Comparison of ENCODE assay signal across 11 cellular contexts in genomic region chr5:121969660-121970295, GRCh38. TPM values are rescaled to one million over a fixed set of nuclear protein-coding genes. Genes with fewer than 3 reads are reported as not detected.
A peak's percentile ranks its signal among the peaks of the same experiment; 100 is the strongest.
DNase-seq lines count a peak whose midpoint lies in the region; ATAC-seq, FAIRE-seq and TF ChIP-seq lines count a peak whose summit lies in the region.
"Had no signal": no experiment of that assay in that cellular context is flagged by ENCODE, and none has a peak within 500 bp of the region (broad histone marks: within the 10 kb centered on the region; RNA-seq: fewer than 3 reads in every experiment).

No MANE protein-coding gene starts in this region.

- FAIRE-seq in bronchial epithelial cell (lab: Jason Lieb, UNC) (no peak), HepG2 (lab: Jason Lieb, UNC) (no peak), kidney (lab: Jason Lieb, UNC) (no peak)

- no peak overlapping the region for H2AFZ ChIP-seq in HepG2 (ENCODE audit: low read length)

- H3K36me3 Mint-ChIP-seq in activated CD8-positive, alpha-beta T cell treated with anti-CD3 and anti-CD28 coated beads for 36 hours (ENCODE audit: low read depth): peaks cover 16% of the 10 kb centered on the region
- H3K36me3 Mint-ChIP-seq: natural killer cell had no signal

- H3K36me3 ChIP-seq in MG63: peaks cover 14% of the 10 kb centered on the region
- H3K36me3 ChIP-seq in bronchial epithelial cell (ENCODE audit: control insufficient read depth, insufficient read depth, low read length): no peaks in the 10 kb centered on the region
- no peaks in the 10 kb centered on the region for H3K36me3 ChIP-seq in HepG2 (replicated peaks in 1 of 2; ENCODE audit: control insufficient read depth in 1 of 2, insufficient read depth in 2 of 2, low read length in 2 of 2)
- no peaks in the 10 kb centered on the region for H3K36me3 ChIP-seq in kidney (ENCODE audit: control insufficient read depth in 1 of 2, insufficient read depth in 2 of 2, low read length in 2 of 2)

- no peaks in the 10 kb centered on the region for H3K27me3 Mint-ChIP-seq in activated CD8-positive, alpha-beta T cell treated with anti-CD3 and anti-CD28 coated beads for 36 hours
- H3K27me3 Mint-ChIP-seq: effector memory CD8-positive, alpha-beta T cell had no signal

- in situ Hi-C loops in HepG2 (cut with HindIII; ENCODE audit: extremely low pct_ligation_motif_present, low pct_unique_long_range_greater_than_20kb): loop anchor here (10.0 kb wide), 2 partner anchors 105 to 135 kb away; partner anchors contain the start of gene LOX

- H3K4me3 Mint-ChIP-seq in activated CD8-positive, alpha-beta T cell treated with anti-CD3 and anti-CD28 coated beads for 36 hours: no peak overlapping the region
- H3K4me3 Mint-ChIP-seq: effector memory CD8-positive, alpha-beta T cell; natural killer cell had no signal

- H3K4me1 Mint-ChIP-seq in activated CD8-positive, alpha-beta T cell treated with anti-CD3 and anti-CD28 coated beads for 36 hours (ENCODE audit: low read depth): peaks cover 33% of the 10 kb centered on the region

- ATAC-seq in HepG2: no peak
- ATAC-seq in HG02642 (IDR thresholded peaks at IDR 0.05; ENCODE audit: poor library complexity, unreplicated experiment): no peak
- no peak for ATAC-seq in HG02571 (IDR thresholded peaks at IDR 0.05; ENCODE audit: unreplicated experiment)
- no peak for ATAC-seq in activated CD8-positive, alpha-beta T cell treated with anti-CD3 and anti-CD28 coated beads for 36 hours
- ATAC-seq: effector memory CD8-positive, alpha-beta T cell; natural killer cell had no signal

- BruUV-seq in HepG2 (replicated peaks; lab: Mats Ljungman, UMichigan): no TSS peak

- DNase-seq in MG63 (peak; percentile 39), bronchial epithelial cell (ENCODE audit: low read depth) (peak; percentile 39), HepG2 (ENCODE audit: low spot score) (no peak), kidney (no peak)
- no peak for DNase-seq in activated CD8-positive, alpha-beta T cell treated with anti-CD3 and anti-CD28 coated beads for 36 hours
- DNase-seq: effector memory CD8-positive, alpha-beta T cell; natural killer cell; NCI-H2227 treated with DMSO at 0.1 percent for 48 hours; RPMI8226 had no signal

- H3K9ac ChIP-seq in HepG2 (ENCODE audit: insufficient read depth, low read depth, low read length) (no peak overlapping the region), kidney (ENCODE audit: low read length in 2 of 2) (no peak overlapping the region)

- no peaks in the 10 kb centered on the region for H3K27me3 ChIP-seq in MG63
- H3K27me3 ChIP-seq in bronchial epithelial cell (ENCODE audit: control insufficient read depth, insufficient read depth, low read length): no peaks in the 10 kb centered on the region
- no peaks in the 10 kb centered on the region for H3K27me3 ChIP-seq in HepG2 (ENCODE audit: control insufficient read depth in 1 of 2, insufficient read depth in 2 of 2, low read length in 2 of 2)

- H3K9me3 Mint-ChIP-seq in activated CD8-positive, alpha-beta T cell treated with anti-CD3 and anti-CD28 coated beads for 36 hours: peaks cover 8% of the 10 kb centered on the region
- H3K9me3 Mint-ChIP-seq: effector memory CD8-positive, alpha-beta T cell; natural killer cell had no signal

- CTCF ChIA-PET in HepG2 (lab: Yijun Ruan, JAX; ENCODE audit: low intra/inter-chr PET ratio, low total read pairs): no interaction called here
- CTCF ChIA-PET in activated CD8-positive, alpha-beta T cell treated with anti-CD3 and anti-CD28 coated beads for 36 hours (lab: Charles Lee): interaction anchor here (1.1 kb wide), 1 partner anchor 20 kb away, joined by 3 read pairs; no protein-coding TSS in a partner anchor

- H3K27ac ChIP-seq in HepG2 (ENCODE audit: extremely low read length, insufficient read depth, low read length) (no peak overlapping the region), kidney (ENCODE audit: low read depth in 2 of 2, low read length in 2 of 2) (no peak overlapping the region)

- intact Hi-C loops in HepG2 (cut with micrococcal nuclease; ENCODE audit: unreplicated experiment): loop anchor here (5.0 kb wide), 1 partner anchor 188 kb away; no protein-coding TSS in a partner anchor
- intact Hi-C loops in kidney (cut with DNase I): loop anchor here (10.0 kb wide), 1 partner anchor 105 kb away; the partner anchor contains the start of gene LOX
- intact Hi-C loops in activated CD8-positive, alpha-beta T cell treated with anti-CD3 and anti-CD28 coated beads for 36 hours (cut with micrococcal nuclease): no loop called here

- TF ChIP-seq EP300 in HepG2 (IDR thresholded peaks at IDR 0.05; ENCODE audit: low read depth in 2 of 2, low read length in 2 of 2): no peak
- TF ChIP-seq EP300 in HepG2 (CRISPR knock-in tag; IDR thresholded peaks at IDR 0.05; ENCODE audit: borderline replicate concordance): no peak

- peaks cover 4% of the 10 kb centered on the region; the same call in 1 of the 2 replicates for H3K9me3 ChIP-seq in MG63
- no peaks in the 10 kb centered on the region for H3K9me3 ChIP-seq in HepG2 (ENCODE audit: low read length)
- no peaks in the 10 kb centered on the region for H3K9me3 ChIP-seq in kidney (ENCODE audit: control insufficient read depth in 1 of 2, low read length in 2 of 2)

- no peak for TF ChIP-seq POLR2A in HepG2 (IDR thresholded peaks at IDR 0.05; ENCODE audit: insufficient read depth in 1 of 2, low read depth in 2 of 2, low read length in 2 of 2)

- H3K79me2 ChIP-seq in HepG2 (ENCODE audit: insufficient read depth, low read length): peaks cover 60% of the 10 kb centered on the region

- 94% methylated on average over 3 of the region's 3 CpGs for WGBS in HepG2 (ENCODE audit: low lambda C conversion rate)

- no peak overlapping the region for H3K4me2 ChIP-seq in HepG2 (ENCODE audit: low read depth, low read length)

- H3K27ac Mint-ChIP-seq in activated CD8-positive, alpha-beta T cell treated with anti-CD3 and anti-CD28 coated beads for 36 hours: no peak overlapping the region
- H3K27ac Mint-ChIP-seq: natural killer cell had no signal

- H4K20me1 ChIP-seq in HepG2 (ENCODE audit: insufficient read depth, low read length): no peaks in the 10 kb centered on the region

- H3K4me1 ChIP-seq in HepG2 (ENCODE audit: insufficient read depth, low read length): no peaks in the 10 kb centered on the region
- H3K4me1 ChIP-seq in kidney (ENCODE audit: control insufficient read depth in 1 of 2, insufficient read depth in 1 of 2, low read depth in 1 of 2, low read length in 2 of 2): peaks cover 0 to 6% of the 10 kb centered on the region in 2 donors

- TF ChIP-seq CTCF in bronchial epithelial cell (IDR thresholded peaks at IDR 0.05; ENCODE audit: insufficient read depth, low read length, severe bottlenecking): no peak
- TF ChIP-seq CTCF in HepG2 (CRISPR knock-in tag; IDR thresholded peaks at IDR 0.05): no peak
- no peak for TF ChIP-seq CTCF in kidney (IDR thresholded peaks at IDR 0.05; ENCODE audit: borderline replicate concordance, extremely low read depth, insufficient read depth)
- TF ChIP-seq CTCF in activated CD8-positive, alpha-beta T cell treated with anti-CD3 and anti-CD28 coated beads for 36 hours (IDR thresholded peaks at IDR 0.05): no peak

- POLR2A ChIA-PET in HepG2 (lab: Yijun Ruan, JAX): no interaction called here
- POLR2A ChIA-PET in activated CD8-positive, alpha-beta T cell treated with anti-CD3 and anti-CD28 coated beads for 36 hours (lab: Charles Lee): no interaction called here

- no peak for TF ChIP-seq RAD21 in HepG2 (CRISPR knock-in tag; IDR thresholded peaks at IDR 0.05)

- H3K4me3 ChIP-seq in MG63 (0 out of 2 replicates have a peak overlapping the region, but pooled peaks have one; percentile 0), bronchial epithelial cell (ENCODE audit: low read depth, low read length) (no peak overlapping the region), HepG2 (replicated peaks in 1 of 3; ENCODE audit: insufficient read depth in 1 of 3, low read depth in 2 of 3, low read length in 3 of 3) (no peak overlapping the region), kidney (ENCODE audit: low read length in 2 of 2) (no peak overlapping the region)

TF ChIP-seq in HepG2, 621 proteins besides CTCF, POLR2A, EP300 and RAD21 (continues in another document):
- no peak for TF ChIP-seq KLF16 (CRISPR knock-in tag; IDR thresholded peaks at IDR 0.05)
- TF ChIP-seq ZNF788 (CRISPR knock-in tag; IDR thresholded peaks at IDR 0.05; ENCODE audit: borderline replicate concordance): no peak
- no peak for TF ChIP-seq ZNF674 (CRISPR knock-in tag; IDR thresholded peaks at IDR 0.05; ENCODE audit: low read depth)
- TF ChIP-seq ZNF180 (CRISPR knock-in tag; IDR thresholded peaks at IDR 0.05; ENCODE audit: borderline replicate concordance, low read depth): no peak
- TF ChIP-seq MAFK (conservative IDR thresholded peaks at IDR 0.05 in 1 of 2, IDR thresholded peaks at IDR 0.05 in 1 of 2; ENCODE audit: low read length in 2 of 2): peak; percentile 64 to 82

RNA-seq across cellular contexts. Expression of gene SRFBP1, which starts 8.0 kb away (rescaled TPM):
- total RNA-seq in MG63 (2014; rRNA removed; shearing (Covaris generic); ENCODE audit: low replicate concordance): 16.7 and 32.6 TPM in 2 replicates
- total RNA-seq in bronchial epithelial cell: 17.1 and 21.0 TPM in 2 replicates
- total RNA-seq in HepG2 (2016; rRNA removed; fragmentation: Illumina TruSeq; extraction: Trizol): 16.4 and 24.7 TPM in 2 replicates
- 10.4 and 16.2 TPM in 2 replicates for total RNA-seq in HepG2 (2016; cell fraction: cytosol; rRNA removed; fragmentation: Illumina TruSeq; extraction: Trizol; ENCODE audit: low read depth)
- total RNA-seq in HepG2 (2016; cell fraction: insoluble cytoplasmic fraction; rRNA removed; fragmentation: Illumina TruSeq; extraction: Trizol): 16.0 and 25.1 TPM in 2 replicates
- 9.5 and 10.5 TPM in 2 replicates for total RNA-seq in HepG2 (2016; cell fraction: membrane; rRNA removed; fragmentation: Illumina TruSeq; extraction: Trizol)
- total RNA-seq in HepG2 (2016; cell fraction: nucleus; rRNA removed; fragmentation: Illumina TruSeq; extraction: Trizol): 18.7 and 19.6 TPM in 2 replicates
- 1.5 and 2.1 TPM in 2 replicates for polyA plus RNA-seq in HepG2 (2011; rRNA removed)
- 0.90 and 1.4 TPM in 2 replicates for polyA plus RNA-seq in HepG2 (2011; cell fraction: cytosol; rRNA removed)
- polyA plus RNA-seq in HepG2 (2011; cell fraction: nucleus; rRNA removed): 1.1 TPM in 2 replicates
- 3.9 and 5.6 TPM in 2 replicates for polyA plus RNA-seq in HepG2 (2012)
- polyA plus RNA-seq in HepG2 (2016; cell fraction: cytosol; fragmentation: Illumina TruSeq; extraction: Trizol; ENCODE audit: low read depth): 0.50 and 0.69 TPM in 2 replicates
- polyA plus RNA-seq in HepG2 (2016; cell fraction: insoluble cytoplasmic fraction; fragmentation: Illumina TruSeq; extraction: Trizol; ENCODE audit: low read depth): 11.8 and 12.5 TPM in 2 replicates
- 1.4 and 1.5 TPM in 2 replicates for polyA plus RNA-seq in HepG2 (2016; cell fraction: membrane; fragmentation: Illumina TruSeq; extraction: Trizol; ENCODE audit: low read depth)
- 7.3 and 8.8 TPM in 2 replicates for polyA plus RNA-seq in HepG2 (2016; cell fraction: nucleus; fragmentation: Illumina TruSeq; extraction: Trizol; ENCODE audit: insufficient read depth, low read depth)
- polyA minus RNA-seq in HepG2 (2011; rRNA and poly(A)+ RNA removed; ENCODE audit: low replicate concordance): 0.60 and 2.6 TPM in 2 replicates
- 3.0 and 4.3 TPM in 2 replicates for polyA minus RNA-seq in HepG2 (2011; cell fraction: cytosol; rRNA and poly(A)+ RNA removed)
- polyA minus RNA-seq in HepG2 (2011; cell fraction: nucleus; rRNA and poly(A)+ RNA removed): 13.8 and 14.2 TPM in 2 replicates
- 16.2 TPM for total RNA-seq in kidney
- 2.9 TPM for polyA plus RNA-seq in kidney (ENCODE audit: insufficient read depth, low read depth, low replicate concordance)
- total RNA-seq in activated CD8-positive, alpha-beta T cell treated with anti-CD3 and anti-CD28 coated beads for 36 hours: 10 to 100 TPM; 13.0 to 13.2 TPM

Comparison
In these comparisons a context has a peak if more than half of its experiments do, and no peak if none do; other contexts are left out.
1. DNase-seq: peak in MG63 (single experiment) and bronchial epithelial cell (single experiment); none in HepG2 (single experiment), kidney (single experiment) and activated CD8-positive, alpha-beta T cell treated with anti-CD3 and anti-CD28 coated beads for 36 hours (single experiment).